21 cellular contexts compared by ENCODE assay signal in genomic region chr4:3803946-3804345, GRCh38. TPM values are rescaled to one million over a fixed set of nuclear protein-coding genes. Genes with fewer than 3 reads are reported as not detected.
"Had no signal": no experiment of that assay in that cellular context is flagged by ENCODE, and none has a peak within 500 bp of the region (broad histone marks: within the 10 kb centered on the region; RNA-seq: fewer than 3 reads in every experiment).

No MANE protein-coding gene starts in this region.

- H3K27ac ChIP-seq: dorsolateral prefrontal cortex, left ventricle myocardium inferior, neutrophil, pancreas, stomach, thyroid gland, vagina had no signal

- H3K27me3 ChIP-seq: pancreas, thyroid gland, vagina had no signal

- H3K4me2 ChIP-seq: smooth muscle cell had no signal

- DNase-seq: dorsolateral prefrontal cortex; effector CD4-positive, alpha-beta T cell; left ventricle myocardium inferior; natural killer cell; stimulated activated CD4-positive, alpha-beta T cell treated with anti-CD3 and anti-CD28 coated beads, Interleukin-2, amount 100 ng/mL, for 24 hours; stimulated activated CD4-positive, alpha-beta T cell treated with anti-CD3 and anti-CD28 coated beads, Interleukin-4, amount 100 ng/mL, for 24 hours; stimulated activated naive CD4-positive, alpha-beta T cell treated with Interleukin-2 at 50 U/mL for 16 hours; stomach; thyroid gland; trophoblast cell had no signal

- H3K9me3 ChIP-seq: left ventricle myocardium inferior, neutrophil, pancreas, stomach, thyroid gland, vagina had no signal

- H3K4me1 ChIP-seq: left ventricle myocardium inferior, pancreas, stomach, thyroid gland, vagina had no signal

- ATAC-seq: natural killer cell; pancreas; sciatic nerve; stimulated activated effector memory CD8-positive, alpha-beta T cell treated with anti-CD3 and anti-CD28 coated beads, Interleukin-12 subunit alpha, Interleukin-12 subunit beta, amount 100 ng/mL, for 72 hours had no signal

- H3K4me3 ChIP-seq: dorsolateral prefrontal cortex, left ventricle myocardium inferior, lung, pancreas, smooth muscle cell, stomach, thyroid gland, vagina had no signal

- FAIRE-seq: colon, frontal cortex, keratinocyte, pancreas had no signal

- H3K36me3 ChIP-seq: left ventricle myocardium inferior, neutrophil, pancreas, stomach, thyroid gland, vagina had no signal

RNA-seq across cellular contexts. Expression of gene ADRA2C, which starts 37.8 kb away (rescaled TPM):
- total RNA-seq: mononuclear cell, natural killer cell had no signal
